Comparison of ENCODE assay signal across 19 cellular contexts in the genomic region with DNA sequence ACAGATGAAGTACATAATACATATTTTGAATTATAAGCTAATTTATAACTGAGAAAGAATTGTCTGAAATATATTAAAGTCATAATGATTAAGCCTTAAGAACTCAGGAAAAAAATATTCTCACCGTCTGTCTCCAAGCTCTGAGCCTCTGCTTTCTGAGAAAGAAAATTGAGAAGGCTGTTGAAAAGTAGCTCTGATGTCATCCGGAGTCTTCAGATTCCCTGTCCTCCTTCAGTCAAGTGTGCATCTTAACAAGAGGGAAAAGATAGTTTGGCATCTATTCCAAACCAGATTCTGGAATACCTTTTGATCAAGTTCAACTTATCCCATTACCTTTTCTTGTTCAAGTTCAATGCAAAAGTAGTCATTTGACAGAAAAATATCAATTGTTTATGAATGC.
"Had no signal": no experiment of that assay in that cellular context is flagged by ENCODE, and none has a peak within 500 bp of the region (broad histone marks: within the 10 kb centered on the region; RNA-seq: fewer than 3 reads in every experiment).

No MANE protein-coding gene starts in this region.

- H3K36me3 ChIP-seq: cardiac muscle cell, left lung, right atrium auricular region had no signal

- H3K4me1 ChIP-seq: left lung, right atrium auricular region, tibial artery had no signal

- DNase-seq: activated B cell treated with CpG ODN at 0.5 μM for 24 hours; activated CD4-positive, alpha-beta T cell treated with anti-CD3 and anti-CD28 coated beads for 36 hours; activated CD4-positive, alpha-beta T cell treated with anti-CD3 and anti-CD28 coated beads, Interleukin-2, amount 50 U/mL, for 48 hours; activated effector memory CD4-positive, alpha-beta T cell treated with Interleukin-2 at 50 U/mL for 16 hours; activated naive CD4-positive, alpha-beta T cell treated with anti-CD3 and anti-CD28 coated beads, Interleukin-2, amount 10 ng/mL, durations not matched to agents 7 days and 5 days; activated naive CD8-positive, alpha-beta T cell treated with anti-CD3 and anti-CD28 coated beads, Interleukin-2, amount 50 U/mL, for 24 hours; activated T-cell treated with anti-CD3 and anti-CD28 coated beads, Interleukin-2, amount 50 U/mL, for 72 hours; heart right ventricle; kidney; left lung; naive thymus-derived CD8-positive, alpha-beta T cell; psoas muscle; stimulated activated CD4-positive, alpha-beta T cell treated with anti-CD3 and anti-CD28 coated beads, Interleukin-1b, Interleukin-23, amount 100 ng/mL, for 48 hours; T1000; tibial artery had no signal

- H3K27me3 ChIP-seq: cardiac muscle cell, heart right ventricle, left lung, right atrium auricular region, tibial artery had no signal

- H3K4me3 ChIP-seq: cardiac muscle cell, heart right ventricle, left lung, lung, psoas muscle, right atrium auricular region, tibial artery had no signal

- H3K27ac ChIP-seq: cardiac muscle cell, epithelial cell of prostate, heart right ventricle, left lung, psoas muscle, right atrium auricular region, tibial artery had no signal

- ATAC-seq: activated CD4-positive, alpha-beta T cell treated with anti-CD3 and anti-CD28 coated beads for 36 hours; activated naive CD8-positive, alpha-beta T cell treated with anti-CD3 and anti-CD28 coated beads, Interleukin-2, amount 50 U/mL, for 24 hours; activated T-cell treated with anti-CD3 and anti-CD28 coated beads, Interleukin-2, amount 50 U/mL, for 72 hours; heart right ventricle; left lung; naive thymus-derived CD8-positive, alpha-beta T cell; psoas muscle had no signal

- H3K9me3 ChIP-seq: heart right ventricle, left lung, psoas muscle, right atrium auricular region, tibial artery had no signal
